ENCODE assay signal across 2 cellular contexts in the genomic region with DNA sequence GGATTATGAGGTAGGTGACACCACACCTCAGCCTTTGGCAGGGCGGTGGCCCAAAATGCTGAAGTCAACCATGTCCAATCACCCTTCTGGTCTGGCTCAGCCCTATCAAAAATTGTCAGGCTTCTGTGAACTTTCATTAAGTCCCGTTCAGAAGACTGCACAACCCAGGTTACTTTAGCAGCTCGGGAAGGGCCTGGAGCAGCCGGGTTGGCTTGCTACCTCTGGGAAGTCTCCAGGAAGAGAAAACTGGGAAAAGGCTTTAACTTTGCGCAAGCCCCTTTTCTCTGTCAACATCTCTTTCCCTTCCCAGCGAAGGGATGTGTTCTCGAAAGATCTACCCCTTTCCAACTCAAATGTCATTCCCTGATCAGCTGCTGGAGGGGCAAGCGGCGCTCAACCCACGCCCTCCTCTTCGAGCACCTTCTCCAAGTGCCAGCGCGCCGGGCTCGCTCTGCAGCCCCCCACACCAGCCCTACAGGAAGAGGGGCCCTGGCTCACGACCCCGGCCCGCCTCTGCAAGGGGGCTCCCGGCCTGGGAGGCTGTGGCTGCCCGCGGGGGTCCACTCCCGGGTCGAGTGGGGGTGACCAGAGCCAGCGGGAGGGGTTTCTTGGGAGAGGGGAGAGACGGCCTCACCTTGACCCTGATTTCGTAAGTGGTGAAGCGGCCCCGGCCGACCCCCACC.
TF ChIP-seq lines count a peak whose summit lies in the region.

No MANE protein-coding gene starts in this region.

TF ChIP-seq in GM23338, 12 proteins besides CTCF, POLR2A, EP300 and RAD21 (continues in another document):
- TF ChIP-seq EZH2 (IDR thresholded peaks at IDR 0.05; ENCODE audit: low read depth, unreplicated experiment) (no peak), CREB1 (CRISPR knock-in tag; IDR thresholded peaks at IDR 0.05; ENCODE audit: low read depth) (no peak), ETS1 (IDR thresholded peaks at IDR 0.05) (no peak), ZNF331 (CRISPR knock-in tag; IDR thresholded peaks at IDR 0.05; ENCODE audit: low read depth) (no peak), NANOG (IDR thresholded peaks at IDR 0.05; ENCODE audit: borderline replicate concordance) (no peak), ZNF114 (CRISPR knock-in tag; IDR thresholded peaks at IDR 0.05) (no peak), POLR2AphosphoS5 (IDR thresholded peaks at IDR 0.05; ENCODE audit: low read depth) (no peak), STAT1 (IDR thresholded peaks at IDR 0.05; ENCODE audit: unreplicated experiment) (no peak), EZH2phosphoT487 (IDR thresholded peaks at IDR 0.05; ENCODE audit: unreplicated experiment) (no peak)
- TF ChIP-seq, protein P1, sequence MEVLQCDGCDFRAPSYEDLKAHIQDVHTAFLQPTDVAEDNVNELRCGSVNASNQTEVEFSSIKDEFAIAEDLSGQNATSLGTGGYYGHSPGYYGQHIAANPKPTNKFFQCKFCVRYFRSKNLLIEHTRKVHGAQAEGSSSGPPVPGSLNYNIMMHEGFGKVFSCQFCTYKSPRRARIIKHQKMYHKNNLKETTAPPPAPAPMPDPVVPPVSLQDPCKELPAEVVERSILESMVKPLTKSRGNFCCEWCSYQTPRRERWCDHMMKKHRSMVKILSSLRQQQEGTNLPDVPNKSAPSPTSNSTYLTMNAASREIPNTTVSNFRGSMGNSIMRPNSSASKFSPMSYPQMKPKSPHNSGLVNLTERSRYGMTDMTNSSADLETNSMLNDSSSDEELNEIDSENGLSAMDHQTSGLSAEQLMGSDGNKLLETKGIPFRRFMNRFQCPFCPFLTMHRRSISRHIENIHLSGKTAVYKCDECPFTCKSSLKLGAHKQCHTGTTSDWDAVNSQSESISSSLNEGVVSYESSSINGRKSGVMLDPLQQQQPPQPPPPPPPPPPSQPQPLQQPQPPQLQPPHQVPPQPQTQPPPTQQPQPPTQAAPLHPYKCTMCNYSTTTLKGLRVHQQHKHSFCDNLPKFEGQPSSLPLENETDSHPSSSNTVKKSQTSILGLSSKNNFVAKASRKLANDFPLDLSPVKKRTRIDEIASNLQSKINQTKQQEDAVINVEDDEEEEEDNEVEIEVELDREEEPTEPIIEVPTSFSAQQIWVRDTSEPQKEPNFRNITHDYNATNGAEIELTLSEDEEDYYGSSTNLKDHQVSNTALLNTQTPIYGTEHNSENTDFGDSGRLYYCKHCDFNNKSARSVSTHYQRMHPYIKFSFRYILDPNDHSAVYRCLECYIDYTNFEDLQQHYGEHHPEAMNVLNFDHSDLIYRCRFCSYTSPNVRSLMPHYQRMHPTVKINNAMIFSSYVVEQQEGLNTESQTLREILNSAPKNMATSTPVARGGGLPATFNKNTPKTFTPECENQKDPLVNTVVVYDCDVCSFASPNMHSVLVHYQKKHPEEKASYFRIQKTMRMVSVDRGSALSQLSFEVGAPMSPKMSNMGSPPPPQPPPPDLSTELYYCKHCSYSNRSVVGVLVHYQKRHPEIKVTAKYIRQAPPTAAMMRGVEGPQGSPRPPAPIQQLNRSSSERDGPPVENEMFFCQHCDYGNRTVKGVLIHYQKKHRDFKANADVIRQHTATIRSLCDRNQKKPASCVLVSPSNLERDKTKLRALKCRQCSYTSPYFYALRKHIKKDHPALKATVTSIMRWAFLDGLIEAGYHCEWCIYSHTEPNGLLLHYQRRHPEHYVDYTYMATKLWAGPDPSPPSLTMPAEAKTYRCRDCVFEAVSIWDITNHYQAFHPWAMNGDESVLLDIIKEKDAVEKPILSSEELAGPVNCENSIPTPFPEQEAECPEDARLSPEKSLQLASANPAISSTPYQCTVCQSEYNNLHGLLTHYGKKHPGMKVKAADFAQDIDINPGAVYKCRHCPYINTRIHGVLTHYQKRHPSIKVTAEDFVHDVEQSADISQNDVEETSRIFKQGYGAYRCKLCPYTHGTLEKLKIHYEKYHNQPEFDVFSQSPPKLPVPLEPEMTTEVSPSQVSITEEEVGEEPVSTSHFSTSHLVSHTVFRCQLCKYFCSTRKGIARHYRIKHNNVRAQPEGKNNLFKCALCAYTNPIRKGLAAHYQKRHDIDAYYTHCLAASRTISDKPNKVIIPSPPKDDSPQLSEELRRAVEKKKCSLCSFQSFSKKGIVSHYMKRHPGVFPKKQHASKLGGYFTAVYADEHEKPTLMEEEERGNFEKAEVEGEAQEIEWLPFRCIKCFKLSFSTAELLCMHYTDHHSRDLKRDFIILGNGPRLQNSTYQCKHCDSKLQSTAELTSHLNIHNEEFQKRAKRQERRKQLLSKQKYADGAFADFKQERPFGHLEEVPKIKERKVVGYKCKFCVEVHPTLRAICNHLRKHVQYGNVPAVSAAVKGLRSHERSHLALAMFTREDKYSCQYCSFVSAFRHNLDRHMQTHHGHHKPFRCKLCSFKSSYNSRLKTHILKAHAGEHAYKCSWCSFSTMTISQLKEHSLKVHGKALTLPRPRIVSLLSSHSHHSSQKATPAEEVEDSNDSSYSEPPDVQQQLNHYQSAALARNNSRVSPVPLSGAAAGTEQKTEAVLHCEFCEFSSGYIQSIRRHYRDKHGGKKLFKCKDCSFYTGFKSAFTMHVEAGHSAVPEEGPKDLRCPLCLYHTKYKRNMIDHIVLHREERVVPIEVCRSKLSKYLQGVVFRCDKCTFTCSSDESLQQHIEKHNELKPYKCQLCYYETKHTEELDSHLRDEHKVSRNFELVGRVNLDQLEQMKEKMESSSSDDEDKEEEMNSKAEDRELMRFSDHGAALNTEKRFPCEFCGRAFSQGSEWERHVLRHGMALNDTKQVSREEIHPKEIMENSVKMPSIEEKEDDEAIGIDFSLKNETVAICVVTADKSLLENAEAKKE (CRISPR knock-in tag; IDR thresholded peaks at IDR 0.05): no peak

TF ChIP-seq in H1, 55 proteins besides CTCF, POLR2A, EP300 and RAD21:
- peak in 1 of 2 experiments; percentile 10; a peak in 1 of 4 replicates for TF ChIP-seq HDAC2 (IDR thresholded peaks at IDR 0.05; ENCODE audit: borderline replicate concordance in 1 of 2, low read depth in 2 of 2, low read length in 2 of 2)
- TF ChIP-seq, protein P2, sequence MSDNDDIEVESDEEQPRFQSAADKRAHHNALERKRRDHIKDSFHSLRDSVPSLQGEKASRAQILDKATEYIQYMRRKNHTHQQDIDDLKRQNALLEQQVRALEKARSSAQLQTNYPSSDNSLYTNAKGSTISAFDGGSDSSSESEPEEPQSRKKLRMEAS (IDR thresholded peaks at IDR 0.05): no peak
- TF ChIP-seq CEBPB (IDR thresholded peaks at IDR 0.05; ENCODE audit: low read depth, low read length): 0 out of 2 replicates have a peak, but pooled peaks have one; percentile 22
- no peak for TF ChIP-seq NANOG (IDR thresholded peaks at IDR 0.05; ENCODE audit: insufficient read depth, low read depth, low read length, poor library complexity, severe bottlenecking)
- TF ChIP-seq SAP30 (IDR thresholded peaks at IDR 0.05; ENCODE audit: insufficient read depth, insufficient replicate concordance, low read length): peak; percentile 66
- TF ChIP-seq CREB1 (IDR thresholded peaks at IDR 0.05): no peak
- peak; percentile 92 to 97; a peak in 3 of 4 replicates for TF ChIP-seq SIN3A (conservative IDR thresholded peaks at IDR 0.05 in 1 of 2, IDR thresholded peaks at IDR 0.05 in 1 of 2; ENCODE audit: low read depth in 1 of 2, low read length in 2 of 2)
- no peak for TF ChIP-seq CTBP2 (IDR thresholded peaks at IDR 0.05; ENCODE audit: borderline replicate concordance, insufficient read depth, insufficient read length, low read length)
